ENCODE assay signal across 27 cellular contexts in the genomic region with DNA sequence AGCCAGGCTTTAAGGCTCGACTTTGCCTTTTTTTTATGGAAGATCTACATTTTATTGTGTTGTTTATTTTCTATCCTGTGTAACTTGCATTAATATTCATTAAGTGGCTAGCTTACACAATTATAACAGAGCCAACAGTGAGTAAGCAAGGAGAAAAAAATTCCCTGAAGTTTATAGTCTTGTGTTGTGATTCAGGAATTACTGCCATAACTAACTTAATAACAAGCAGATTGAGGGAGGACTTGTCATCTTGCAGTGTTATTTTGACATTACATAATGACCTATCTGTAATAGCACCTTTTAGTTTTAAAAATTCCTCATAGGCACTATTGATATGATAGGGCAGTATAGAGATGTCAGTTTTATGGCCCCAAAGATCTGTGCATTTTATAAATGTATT.
A peak's percentile ranks its signal among the peaks of the same experiment; 100 is the strongest.
DNase-seq lines count a peak whose midpoint lies in the region; ATAC-seq, FAIRE-seq and TF ChIP-seq lines count a peak whose summit lies in the region.
"Had no signal": no experiment of that assay in that cellular context is flagged by ENCODE, and none has a peak within 500 bp of the region (broad histone marks: within the 10 kb centered on the region; RNA-seq: fewer than 3 reads in every experiment).

No MANE protein-coding gene starts in this region.

- H3K27ac ChIP-seq in GM12878 (ENCODE audit: control insufficient read depth, insufficient read depth) (no peak overlapping the region), prostate gland (no peak overlapping the region), left ventricle myocardium inferior (replicated peaks) (no peak overlapping the region)
- no peak overlapping the region for H3K27ac ChIP-seq in naive thymus-derived CD4-positive, alpha-beta T cell (ENCODE audit: low read depth, low read length)
- H3K27ac ChIP-seq: 22Rv1; BLaER1 treated with 17β-estradiol and CSF1 and Interleukin-3, amounts not matched to agents 10 nM and 100 nM; SJSA1 had no signal

- peak; percentile 6 for DNase-seq in AG08395 (ENCODE audit: low spot score)
- peak; percentile 12 for DNase-seq in GM04503 (ENCODE audit: low read depth)
- DNase-seq in GM12878 (ENCODE audit: low read depth, low spot score) = no peak
- peak; percentile 12 for DNase-seq in fibroblast of mammary gland (ENCODE audit: low read depth)
- no peak for DNase-seq in prostate gland (ENCODE audit: low spot score)
- no peak for DNase-seq in left ventricle myocardium inferior
- DNase-seq in naive thymus-derived CD4-positive, alpha-beta T cell = no peak
- DNase-seq: CD4-positive, alpha-beta T cell; EL; GDM1; HCEC 1CT; KG1; NCI-H1048; NCI-H1694; NCI-H2029 treated with DMSO at 0.1 percent for 48 hours; NCI-H446 treated with DMSO at 0.1 percent for 48 hours; NCI-H526; Right ventricle myocardium superior; RPMI8226; SW 1271 had no signal

- ATAC-seq in GM12878 = no peak
- ATAC-seq in GM18502 (IDR thresholded peaks at IDR 0.05; ENCODE audit: poor library complexity, unreplicated experiment) = no peak
- no peak for ATAC-seq in naive thymus-derived CD4-positive, alpha-beta T cell

- H3K4me2 ChIP-seq in GM12878 (ENCODE audit: control insufficient read depth, insufficient read depth) = no peak overlapping the region
- H3K4me2 ChIP-seq: BLaER1 treated with 17β-estradiol and CSF1 and Interleukin-3, amounts not matched to agents 10 nM and 100 nM had no signal

- H4K20me1 ChIP-seq in GM12878 (ENCODE audit: control insufficient read depth, insufficient read depth) = no peaks in the 10 kb centered on the region
- H4K20me1 ChIP-seq: BLaER1 treated with 17β-estradiol and CSF1 and Interleukin-3, amounts not matched to agents 10 nM and 100 nM had no signal

- no peak for TF ChIP-seq EP300 in GM12878 (IDR thresholded peaks at IDR 0.05; ENCODE audit: borderline replicate concordance in 1 of 2, control insufficient read depth in 1 of 2, low read depth in 2 of 2, low read length in 2 of 2)

- no peak overlapping the region for H2AFZ ChIP-seq in GM12878 (ENCODE audit: control insufficient read depth, low read depth, low read length)

- no peak for TF ChIP-seq RAD21 in GM12878 (IDR thresholded peaks at IDR 0.05; ENCODE audit: insufficient read depth, low read depth, low read length)

- in situ Hi-C loops in GM12878 (cut with MboI) = no loop called here

- H3K4me1 Mint-ChIP-seq in naive thymus-derived CD4-positive, alpha-beta T cell = peaks cover 0 to 10% (median 6%) of the 10 kb centered on the region in 7 donors

- intact Hi-C loops in GM12878 (cut with micrococcal nuclease; ENCODE audit: unreplicated experiment) = no loop called here
- intact Hi-C loops in prostate gland (cut with DNase I) = no loop called here
- intact Hi-C loops in left ventricle myocardium inferior (cut with micrococcal nuclease) = no loop called here
- intact Hi-C loops in naive thymus-derived CD4-positive, alpha-beta T cell (cut with micrococcal nuclease) = no loop called here

- POLR2A ChIA-PET in GM12878 (lab: Charles Lee) = no interaction called here
- POLR2A ChIA-PET in naive thymus-derived CD4-positive, alpha-beta T cell (lab: Charles Lee) = no interaction called here

- RAD21 ChIA-PET in GM12878 (lab: Charles Lee; ENCODE audit: unreplicated experiment) = no interaction called here

- no peak for TF ChIP-seq CTCF in GM12878 (IDR thresholded peaks at IDR 0.05 in 2 of 3, conservative IDR thresholded peaks at IDR 0.05 in 1 of 3; ENCODE audit: control insufficient read depth in 2 of 3, extremely low read depth in 1 of 3, insufficient read depth in 1 of 3, low read depth in 3 of 3, low read length in 3 of 3)
- TF ChIP-seq CTCF in fibroblast of mammary gland (conservative IDR thresholded peaks at IDR 0.05; ENCODE audit: control insufficient read depth, insufficient read depth, low read depth, low read length) = no peak
- no peak for TF ChIP-seq CTCF in prostate gland (IDR thresholded peaks at IDR 0.05)
- no peak for TF ChIP-seq CTCF in left ventricle myocardium inferior (IDR thresholded peaks at IDR 0.05; ENCODE audit: borderline replicate concordance)

- H3K36me3 ChIP-seq in GM12878 (ENCODE audit: control insufficient read depth in 2 of 2, insufficient read depth in 2 of 2, low read length in 1 of 2) = no peaks in the 10 kb centered on the region
- H3K36me3 ChIP-seq in prostate gland = no peaks in the 10 kb centered on the region
- peaks cover 20% of the 10 kb centered on the region for H3K36me3 ChIP-seq in left ventricle myocardium inferior
- H3K36me3 ChIP-seq in naive thymus-derived CD4-positive, alpha-beta T cell (ENCODE audit: control insufficient read depth in 2 of 3, insufficient read depth in 3 of 3, low read length in 3 of 3) = no peaks in the 10 kb centered on the region
- H3K36me3 ChIP-seq: SJSA1 had no signal

- WGBS in GM12878 (ENCODE audit: insufficient coverage, insufficient replicate concordance, low lambda C conversion rate, missing lambda C conversion rate) = 100% methylated on average over 1 of the region's 1 CpG
- WGBS in prostate gland = 65% methylated on average over 1 of the region's 1 CpG

- H3K4me3 Mint-ChIP-seq in naive thymus-derived CD4-positive, alpha-beta T cell = no peak overlapping the region
- H3K4me3 Mint-ChIP-seq: CD4-positive, alpha-beta T cell had no signal

- H3K9ac ChIP-seq in GM12878 (ENCODE audit: control insufficient read depth, insufficient read depth, low read length) = no peak overlapping the region
- H3K9ac ChIP-seq: BLaER1 treated with 17β-estradiol and CSF1 and Interleukin-3, amounts not matched to agents 10 nM and 100 nM had no signal

- CTCF ChIA-PET in GM12878 (lab: Yijun Ruan, JAX) = interaction anchor here (0.6 to 1.0 kb wide), 3 partner anchors 10 to 419 kb away, joined by 3 read pairs; no protein-coding TSS in a partner anchor
- CTCF ChIA-PET in naive thymus-derived CD4-positive, alpha-beta T cell (lab: Charles Lee) = no interaction called here

- SMC1A ChIA-PET in GM12878 (lab: Charles Lee; ENCODE audit: uncharacterized antibody, unreplicated experiment) = interaction anchor here (0.9 to 1.2 kb wide), 2 partner anchors 9 to 10 kb away, joined by 3 read pairs; no protein-coding TSS in a partner anchor

- H3K4me3 ChIP-seq in GM12878 (no peak overlapping the region), fibroblast of mammary gland (ENCODE audit: control insufficient read depth, low read depth, low read length) (no peak overlapping the region), prostate gland (no peak overlapping the region), left ventricle myocardium inferior (no peak overlapping the region)
- H3K4me3 ChIP-seq in naive thymus-derived CD4-positive, alpha-beta T cell (ENCODE audit: low read length) = no peak overlapping the region
- H3K4me3 ChIP-seq: BLaER1 treated with 17β-estradiol and CSF1 and Interleukin-3, amounts not matched to agents 10 nM and 100 nM; SJSA1 had no signal

- FAIRE-seq in GM12878 (lab: Jason Lieb, UNC) = peak; percentile 7
- FAIRE-seq: D721Med, H1, HTR-8/SVneo had no signal

- no peaks in the 10 kb centered on the region for H3K27me3 Mint-ChIP-seq in naive thymus-derived CD4-positive, alpha-beta T cell
- H3K27me3 Mint-ChIP-seq: CD4-positive, alpha-beta T cell had no signal

- H3K79me2 ChIP-seq in GM12878 (ENCODE audit: control insufficient read depth, insufficient read depth, low read length) = no peaks in the 10 kb centered on the region

- no TSS peak for BruUV-seq in GM12878 (replicated peaks; lab: Mats Ljungman, UMichigan)

- no peaks in the 10 kb centered on the region for H3K4me1 ChIP-seq in GM12878 (ENCODE audit: control insufficient read depth, insufficient read depth, low read length)
- H3K4me1 ChIP-seq in prostate gland (replicated peaks) = no peaks in the 10 kb centered on the region
- H3K4me1 ChIP-seq in left ventricle myocardium inferior = no peaks in the 10 kb centered on the region
- H3K4me1 ChIP-seq in naive thymus-derived CD4-positive, alpha-beta T cell (ENCODE audit: control insufficient read depth in 2 of 2, insufficient read depth in 2 of 2, low read length in 2 of 2) = no peaks in the 10 kb centered on the region
- H3K4me1 ChIP-seq: BLaER1 treated with 17β-estradiol and CSF1 and Interleukin-3, amounts not matched to agents 10 nM and 100 nM; SJSA1 had no signal

- peaks cover 5 to 24% (median 12%) of the 10 kb centered on the region in 11 donors for H3K9me3 Mint-ChIP-seq in naive thymus-derived CD4-positive, alpha-beta T cell

- TF ChIP-seq POLR2A in GM12878 (IDR thresholded peaks at IDR 0.05; ENCODE audit: low read depth, low read length) (no peak), prostate gland (IDR thresholded peaks at IDR 0.05) (no peak)

- H3K27ac Mint-ChIP-seq in naive thymus-derived CD4-positive, alpha-beta T cell = no peak overlapping the region
- H3K27ac Mint-ChIP-seq: CD4-positive, alpha-beta T cell had no signal

- H3K27me3 ChIP-seq in GM12878 (replicated peaks in 1 of 2; ENCODE audit: control insufficient read depth in 2 of 2, insufficient read depth in 2 of 2, low read length in 1 of 2) (no peaks in the 10 kb centered on the region), prostate gland (replicated peaks; ENCODE audit: insufficient read depth) (no peaks in the 10 kb centered on the region), left ventricle myocardium inferior (ENCODE audit: low read depth) (no peaks in the 10 kb centered on the region)
- no peaks in the 10 kb centered on the region for H3K27me3 ChIP-seq in naive thymus-derived CD4-positive, alpha-beta T cell (ENCODE audit: control insufficient read depth in 2 of 2, insufficient read depth in 2 of 2, low read length in 2 of 2)
- H3K27me3 ChIP-seq: BLaER1 treated with 17β-estradiol and CSF1 and Interleukin-3, amounts not matched to agents 10 nM and 100 nM; SJSA1 had no signal

- no peaks in the 10 kb centered on the region; the same call in 2 of the 3 replicates for H3K9me3 ChIP-seq in GM12878 (replicated peaks; ENCODE audit: control insufficient read depth, insufficient read depth, low read length)
- H3K9me3 ChIP-seq in prostate gland = no peaks in the 10 kb centered on the region
- H3K9me3 ChIP-seq in left ventricle myocardium inferior (replicated peaks) = peaks cover 11% of the 10 kb centered on the region
- H3K9me3 ChIP-seq in naive thymus-derived CD4-positive, alpha-beta T cell (ENCODE audit: control insufficient read depth in 2 of 3, low read length in 3 of 3) = no peaks in the 10 kb centered on the region
- H3K9me3 ChIP-seq: SJSA1 had no signal

- peaks cover 17 to 42% (median 26%) of the 10 kb centered on the region in 5 donors for H3K36me3 Mint-ChIP-seq in naive thymus-derived CD4-positive, alpha-beta T cell

Comparison
In these comparisons a context has a peak if more than half of its experiments do, and no peak if none do; other contexts are left out.
1. DNase-seq: peak in AG08395 (single experiment), GM04503 (single experiment) and fibroblast of mammary gland (single experiment); none in GM12878 (single experiment), prostate gland (single experiment), left ventricle myocardium inferior (single experiment) and naive thymus-derived CD4-positive, alpha-beta T cell (0 of 9).